In the genomic region with DNA sequence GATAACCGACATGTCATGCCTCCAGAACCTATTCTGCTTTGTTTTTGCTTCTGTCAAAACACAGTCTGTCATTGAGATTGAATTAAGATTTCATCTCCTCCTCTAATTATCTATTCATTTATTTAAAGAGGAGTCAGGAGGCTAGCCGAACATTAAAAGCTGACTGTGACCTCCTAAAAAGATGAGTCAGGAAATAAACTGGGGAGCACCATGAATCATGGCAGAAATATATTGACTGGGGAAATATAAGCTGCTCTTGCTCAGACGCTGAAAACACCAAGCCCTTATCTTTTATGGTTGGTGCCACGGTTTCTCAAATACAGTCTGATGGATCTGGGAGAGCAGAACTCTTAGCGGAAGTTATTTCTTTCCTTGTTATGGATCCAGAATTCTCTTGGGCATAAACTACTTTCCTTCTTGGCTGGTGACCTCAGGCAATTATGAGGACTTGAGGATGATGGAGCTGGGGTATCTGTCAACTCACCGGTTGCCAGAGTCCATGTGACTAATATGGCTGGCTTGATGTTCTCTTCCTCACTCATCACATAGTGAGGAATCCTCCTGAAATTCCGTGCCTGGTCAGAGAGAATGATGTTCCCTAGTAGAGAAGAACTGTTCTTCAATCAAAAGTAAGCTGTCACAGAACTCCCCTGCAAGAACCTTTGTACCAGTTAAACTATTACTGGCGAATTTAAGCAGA, we compare ENCODE assay signal across 26 cellular contexts.
DNase-seq lines count a peak whose midpoint lies in the region; ATAC-seq and TF ChIP-seq lines count a peak whose summit lies in the region.
"Had no signal": no experiment of that assay in that cellular context is flagged by ENCODE, and none has a peak within 500 bp of the region (broad histone marks: within the 10 kb centered on the region; RNA-seq: fewer than 3 reads in every experiment).

No MANE protein-coding gene starts in this region.

- TF ChIP-seq CTCF in AG10803 (conservative IDR thresholded peaks at IDR 0.05; ENCODE audit: low read length) (no peak), HFFc6 (IDR thresholded peaks at IDR 0.05) (no peak), foreskin fibroblast (IDR thresholded peaks at IDR 0.05; ENCODE audit: low read depth, low read length) (no peak)

- H3K4me3 Mint-ChIP-seq in HFFc6: peak overlapping the region; percentile 74
- H3K4me3 Mint-ChIP-seq: activated naive CD8-positive, alpha-beta T cell treated with anti-CD3 and anti-CD28 coated beads for 36 hours; central memory CD8-positive, alpha-beta T cell; GM23338; natural killer cell treated with Interleukin-12 subunit alpha and Interleukin-12 subunit beta and Interleukin-15 and Interleukin-18, amount 100 ng/mL, for 72 hours had no signal

- DNase-seq in AG10803 (ENCODE audit: low read depth) (peak; percentile 36), HFFc6 (peak; percentile 60), T1000 (lab: John Stamatoyannopoulos, UW) (peak; percentile 45), foreskin fibroblast (peak; percentile 25 to 63), NCI-H524 treated with DMSO at 0.1 percent for 48 hours (lab: John Stamatoyannopoulos, UW) (no peak)
- DNase-seq in activated CD4-positive, CD25-positive, alpha-beta regulatory T cell treated with anti-CD3 and anti-CD28 coated beads, Interleukin-2, amount 50 U/mL, for 72 hours: no peak
- DNase-seq: activated CD4-positive, alpha-beta T cell treated with anti-CD3 and anti-CD28 coated beads for 48 hours; activated CD8-positive, alpha-beta memory T cell treated with anti-CD3 and anti-CD28 coated beads for 24 hours; activated effector memory CD4-positive, alpha-beta T cell treated with Interleukin-2 at 50 U/mL for 16 hours; activated naive CD8-positive, alpha-beta T cell treated with anti-CD3 and anti-CD28 coated beads for 36 hours; C1 segment of cervical spinal cord; COR-L47; dermis blood vessel endothelial cell; glutamatergic neuron; NCI-H1105 treated with DMSO at 0.1 percent for 48 hours; NCI-H2029; NCI-H774; stimulated activated CD4-positive, alpha-beta T cell treated with anti-CD3 and anti-CD28 coated beads, Interleukin-1b, Interleukin-23, amount 100 ng/mL, for 48 hours had no signal

- H3K9me3 Mint-ChIP-seq in HFFc6: no peaks in the 10 kb centered on the region
- H3K9me3 Mint-ChIP-seq: activated naive CD8-positive, alpha-beta T cell treated with anti-CD3 and anti-CD28 coated beads for 36 hours; central memory CD8-positive, alpha-beta T cell; natural killer cell treated with Interleukin-12 subunit alpha and Interleukin-12 subunit beta and Interleukin-15 and Interleukin-18, amount 100 ng/mL, for 72 hours had no signal

- ATAC-seq in HG02870 (IDR thresholded peaks at IDR 0.05; ENCODE audit: unreplicated experiment) (no peak), GM18907 (IDR thresholded peaks at IDR 0.05; ENCODE audit: unreplicated experiment) (no peak)
- ATAC-seq: GM23338; natural killer cell treated with Interleukin-12 subunit alpha and Interleukin-12 subunit beta and Interleukin-15 and Interleukin-18, amount 100 ng/mL, for 72 hours had no signal

- H3K4me3 ChIP-seq in AG10803 (ENCODE audit: low read length) (no peak overlapping the region), foreskin fibroblast (ENCODE audit: low read depth in 1 of 2, low read length in 2 of 2) (no peak overlapping the region)
- H3K4me3 ChIP-seq: GM23338, lung, smooth muscle cell, tibial nerve had no signal

- peaks cover 2% of the 10 kb centered on the region; the same call in 1 of the 2 replicates for H3K27me3 Mint-ChIP-seq in HFFc6 (ENCODE audit: insufficient read depth)
- H3K27me3 Mint-ChIP-seq: activated naive CD8-positive, alpha-beta T cell treated with anti-CD3 and anti-CD28 coated beads for 36 hours; central memory CD8-positive, alpha-beta T cell; natural killer cell treated with Interleukin-12 subunit alpha and Interleukin-12 subunit beta and Interleukin-15 and Interleukin-18, amount 100 ng/mL, for 72 hours had no signal

- H3K36me3 Mint-ChIP-seq in HFFc6 (ENCODE audit: low read depth): 0 out of 2 replicates have a peak, but pooled peaks cover 5% of the 10 kb centered on the region
- H3K36me3 Mint-ChIP-seq: activated naive CD8-positive, alpha-beta T cell treated with anti-CD3 and anti-CD28 coated beads for 36 hours; natural killer cell treated with Interleukin-12 subunit alpha and Interleukin-12 subunit beta and Interleukin-15 and Interleukin-18, amount 100 ng/mL, for 72 hours had no signal

- H3K4me1 Mint-ChIP-seq in HFFc6 (ENCODE audit: low read depth): peaks cover 26% of the 10 kb centered on the region
- H3K4me1 Mint-ChIP-seq: activated naive CD8-positive, alpha-beta T cell treated with anti-CD3 and anti-CD28 coated beads for 36 hours; central memory CD8-positive, alpha-beta T cell; GM23338 had no signal

- peak overlapping the region; percentile 83 for H3K27ac Mint-ChIP-seq in HFFc6
- H3K27ac Mint-ChIP-seq: activated naive CD8-positive, alpha-beta T cell treated with anti-CD3 and anti-CD28 coated beads for 36 hours; GM23338; natural killer cell treated with Interleukin-12 subunit alpha and Interleukin-12 subunit beta and Interleukin-15 and Interleukin-18, amount 100 ng/mL, for 72 hours had no signal

Comparison
In these comparisons a context has a peak if more than half of its experiments do, and no peak if none do; other contexts are left out.
1. DNase-seq: peak in AG10803 (single experiment), HFFc6 (single experiment), T1000 (single experiment) and foreskin fibroblast (2 of 2); none in activated CD4-positive, CD25-positive, alpha-beta regulatory T cell treated with anti-CD3 and anti-CD28 coated beads, Interleukin-2, amount 50 U/mL, for 72 hours (single experiment) and NCI-H524 treated with DMSO at 0.1 percent for 48 hours (single experiment).